Comparison of ENCODE assay signal across 16 cellular contexts in the genomic region with DNA sequence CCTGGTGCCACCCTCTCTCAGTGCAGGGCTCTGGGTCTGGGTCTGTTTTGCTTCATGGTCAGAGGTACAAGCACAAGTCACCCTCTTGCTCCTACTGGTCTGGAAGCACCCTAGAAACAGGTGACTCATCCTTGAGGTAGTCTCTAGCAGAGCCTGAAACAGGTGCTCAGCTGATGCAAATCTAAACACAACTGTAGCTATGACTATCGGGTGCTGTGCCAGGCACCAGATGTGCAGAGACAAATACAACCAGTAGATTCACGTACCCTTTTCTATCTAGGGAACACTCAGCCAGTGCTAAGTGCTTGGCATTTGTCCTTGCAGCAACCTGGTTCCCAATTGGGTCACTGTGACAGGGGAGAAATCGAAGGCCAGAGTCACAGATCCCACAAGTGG.
DNase-seq lines count a peak whose midpoint lies in the region; ATAC-seq and TF ChIP-seq lines count a peak whose summit lies in the region.
"Had no signal": no experiment of that assay in that cellular context is flagged by ENCODE, and none has a peak within 500 bp of the region (broad histone marks: within the 10 kb centered on the region; RNA-seq: fewer than 3 reads in every experiment).

No MANE protein-coding gene starts in this region.

- in situ Hi-C loops in GM13977 (cut with MboI; ENCODE audit: low pct_unique_long_range_greater_than_20kb, low sequenced_read_pairs, unreplicated experiment), result no loop called here

- no peaks in the 10 kb centered on the region for H3K36me3 Mint-ChIP-seq in activated T-cell treated with anti-CD3 and anti-CD28 coated beads, Interleukin-2, amount 50 U/mL, for 4 hours (ENCODE audit: insufficient read depth)
- H3K36me3 Mint-ChIP-seq: activated naive CD8-positive, alpha-beta T cell treated with anti-CD3 and anti-CD28 coated beads, Interleukin-2, amount 10 ng/mL, durations not matched to agents 7 days and 5 days had no signal

- H3K9me3 Mint-ChIP-seq in activated T-cell treated with anti-CD3 and anti-CD28 coated beads, Interleukin-2, amount 50 U/mL, for 4 hours, result no peaks in the 10 kb centered on the region
- H3K9me3 Mint-ChIP-seq: activated naive CD8-positive, alpha-beta T cell treated with anti-CD3 and anti-CD28 coated beads, Interleukin-2, amount 10 ng/mL, durations not matched to agents 7 days and 5 days had no signal

- H3K4me2 ChIP-seq in HCT116 (ENCODE audit: low read length) (no peak overlapping the region), Karpas-422 (ENCODE audit: low read depth, low read length, poor library complexity, severe bottlenecking) (no peak overlapping the region)

- CTCF ChIA-PET in HCT116 (lab: Charles Lee), result no interaction called here

- no peak for TF ChIP-seq RAD21 in HCT116 (IDR thresholded peaks at IDR 0.05; ENCODE audit: low read depth)

- H3K4me3 ChIP-seq in HCT116 (replicated peaks in 1 of 2; ENCODE audit: low read depth in 1 of 2, low read length in 2 of 2) (no peak overlapping the region), Karpas-422 (ENCODE audit: low read length) (no peak overlapping the region), left lung (no peak overlapping the region)
- H3K4me3 ChIP-seq: coronary artery had no signal

- DNase-seq in HCT116 (ENCODE audit: low read depth, low spot score) (no peak), Karpas-422 (peak; percentile 40), left lung (no peak), T1000 (lab: John Stamatoyannopoulos, UW) (no peak), GM13977 (ENCODE audit: low spot score) (no peak)
- no peak for DNase-seq in activated T-cell treated with anti-CD3 and anti-CD28 coated beads, Interleukin-2, amount 50 U/mL, for 4 hours
- DNase-seq: activated CD8-positive, alpha-beta T cell treated with anti-CD3 and anti-CD28 coated beads, Interleukin-2, amount 10 ng/mL, durations not matched to agents 7 days and 5 days; activated naive CD8-positive, alpha-beta T cell treated with anti-CD3 and anti-CD28 coated beads, Interleukin-2, amount 10 ng/mL, durations not matched to agents 7 days and 5 days; foreskin fibroblast; NCI-H187; stimulated activated CD4-positive, alpha-beta T cell treated with anti-CD3 and anti-CD28 coated beads, Interleukin-15, amount 100 ng/mL, for 24 hours; T-helper 2 cell had no signal

- H3K9ac ChIP-seq in HCT116 (ENCODE audit: low read length), result no peak overlapping the region
- no peak overlapping the region for H3K9ac ChIP-seq in Karpas-422 (ENCODE audit: low read length)

- H3K4me1 ChIP-seq in HCT116 (ENCODE audit: control insufficient read depth in 1 of 2, insufficient read depth in 2 of 2, low read length in 2 of 2) (0 out of 4 replicates have a peak, but pooled peaks cover 0 to 2% of the 10 kb centered on the region in 2 experiments), Karpas-422 (ENCODE audit: low read length) (no peaks in the 10 kb centered on the region), left lung (peaks cover 0 to 3% of the 10 kb centered on the region in 2 donors)

- H3K27ac ChIP-seq in HCT116 (ENCODE audit: low read depth, low read length) (no peak overlapping the region), Karpas-422 (ENCODE audit: low read length) (no peak overlapping the region), left lung (no peak overlapping the region)
- H3K27ac ChIP-seq: C4-2B, coronary artery had no signal

- H3K9me3 ChIP-seq in HCT116 (ENCODE audit: control insufficient read depth in 1 of 2, insufficient read depth in 1 of 2, low read depth in 1 of 2, low read length in 2 of 2), result no peaks in the 10 kb centered on the region
- H3K9me3 ChIP-seq in Karpas-422 (ENCODE audit: low read length), result no peaks in the 10 kb centered on the region
- no peaks in the 10 kb centered on the region for H3K9me3 ChIP-seq in left lung

- H3K79me2 ChIP-seq in HCT116 (ENCODE audit: insufficient read depth, low read length) (no peaks in the 10 kb centered on the region), Karpas-422 (ENCODE audit: low read length) (no peaks in the 10 kb centered on the region)

- no TSS peak for BruUV-seq in HCT116 (replicated peaks; lab: Mats Ljungman, UMichigan)

- TF ChIP-seq POLR2A in HCT116 (IDR thresholded peaks at IDR 0.05; ENCODE audit: borderline replicate concordance, extremely low read depth, insufficient read depth, insufficient read length), result no peak

- RAD21 ChIA-PET in HCT116 (lab: Charles Lee; ENCODE audit: low non-redundant PET in 1 of 2, low total read pairs in 2 of 2, uncharacterized antibody in 2 of 2, unreplicated experiment in 2 of 2), result no interaction called here

- H2AFZ ChIP-seq in HCT116 (ENCODE audit: low read depth, low read length, poor library complexity, severe bottlenecking) (no peak overlapping the region), Karpas-422 (ENCODE audit: low read length) (no peak overlapping the region)

- intact Hi-C loops in HCT116 (cut with micrococcal nuclease), result no loop called here
- intact Hi-C loops in left lung (cut with DNase I), result no loop called here

- POLR2A ChIA-PET in HCT116 (lab: Charles Lee), result no interaction called here

- no peaks in the 10 kb centered on the region for H3K27me3 Mint-ChIP-seq in activated T-cell treated with anti-CD3 and anti-CD28 coated beads, Interleukin-2, amount 50 U/mL, for 4 hours (ENCODE audit: low read depth)
- H3K27me3 Mint-ChIP-seq: activated naive CD8-positive, alpha-beta T cell treated with anti-CD3 and anti-CD28 coated beads, Interleukin-2, amount 10 ng/mL, durations not matched to agents 7 days and 5 days had no signal

- TF ChIP-seq CTCF in HCT116 (IDR thresholded peaks at IDR 0.05 in 2 of 3, conservative IDR thresholded peaks at IDR 0.05 in 1 of 3; ENCODE audit: borderline replicate concordance in 1 of 3, insufficient read depth in 1 of 3, low read depth in 2 of 3, low read length in 2 of 3) (no peak), left lung (IDR thresholded peaks at IDR 0.05) (no peak), GM13977 (IDR thresholded peaks at IDR 0.05; ENCODE audit: extremely low read depth, insufficient read depth, missing control alignments) (no peak)

- ATAC-seq in GM18519 (IDR thresholded peaks at IDR 0.05; ENCODE audit: low FRiP score, unreplicated experiment), result peak; percentile 72
- peak; percentile 66 for ATAC-seq in HCT116
- ATAC-seq in left lung, result peak; percentile 84
- ATAC-seq in GM21576 (IDR thresholded peaks at IDR 0.05; ENCODE audit: unreplicated experiment), result no peak
- ATAC-seq in activated T-cell treated with anti-CD3 and anti-CD28 coated beads, Interleukin-2, amount 50 U/mL, for 4 hours, result no peak
- ATAC-seq: activated CD8-positive, alpha-beta T cell treated with anti-CD3 and anti-CD28 coated beads, Interleukin-2, amount 10 ng/mL, durations not matched to agents 7 days and 5 days had no signal

- no peaks in the 10 kb centered on the region for H3K4me1 Mint-ChIP-seq in activated T-cell treated with anti-CD3 and anti-CD28 coated beads, Interleukin-2, amount 50 U/mL, for 4 hours (ENCODE audit: low read depth)
- H3K4me1 Mint-ChIP-seq: activated naive CD8-positive, alpha-beta T cell treated with anti-CD3 and anti-CD28 coated beads, Interleukin-2, amount 10 ng/mL, durations not matched to agents 7 days and 5 days had no signal

- H3K36me3 ChIP-seq in HCT116 (ENCODE audit: control insufficient read depth in 1 of 2, insufficient read depth in 2 of 2, low read length in 2 of 2), result no peaks in the 10 kb centered on the region
- H3K36me3 ChIP-seq in Karpas-422 (ENCODE audit: insufficient read depth, low read length), result no peaks in the 10 kb centered on the region
- H3K36me3 ChIP-seq in left lung, result no peaks in the 10 kb centered on the region

- H4K20me1 ChIP-seq in HCT116 (ENCODE audit: insufficient read depth) (no peaks in the 10 kb centered on the region), Karpas-422 (ENCODE audit: insufficient read depth, low read depth, low read length) (no peaks in the 10 kb centered on the region)

- H3K9me2 ChIP-seq in HCT116 (ENCODE audit: insufficient read depth), result no peaks in the 10 kb centered on the region
- H3K9me2 ChIP-seq in Karpas-422 (replicated peaks; ENCODE audit: insufficient read depth, low read length), result no peaks in the 10 kb centered on the region

- H3K27me3 ChIP-seq in HCT116 (ENCODE audit: insufficient read depth, low read length) (peaks cover 13% of the 10 kb centered on the region; the same call in 1 of the 2 replicates), Karpas-422 (ENCODE audit: low read length) (no peaks in the 10 kb centered on the region), left lung (no peaks in the 10 kb centered on the region)

- no peak overlapping the region for H3K4me3 Mint-ChIP-seq in activated T-cell treated with anti-CD3 and anti-CD28 coated beads, Interleukin-2, amount 50 U/mL, for 4 hours
- H3K4me3 Mint-ChIP-seq: activated CD8-positive, alpha-beta T cell treated with anti-CD3 and anti-CD28 coated beads, Interleukin-2, amount 10 ng/mL, durations not matched to agents 7 days and 5 days; activated naive CD8-positive, alpha-beta T cell treated with anti-CD3 and anti-CD28 coated beads, Interleukin-2, amount 10 ng/mL, durations not matched to agents 7 days and 5 days had no signal

TF ChIP-seq in HCT116, 20 proteins besides CTCF, POLR2A, EP300 and RAD21:
- TF ChIP-seq ZNF274 (IDR thresholded peaks at IDR 0.05; ENCODE audit: low read depth, low read length), result no peak

Comparison
In these comparisons a context has a peak if more than half of its experiments do, and no peak if none do; other contexts are left out.
1. ATAC-seq: peak in GM18519 (single experiment), HCT116 (single experiment) and left lung (single experiment); none in GM21576 (single experiment) and activated T-cell treated with anti-CD3 and anti-CD28 coated beads, Interleukin-2, amount 50 U/mL, for 4 hours (0 of 2).